In genomic region chr15:25170781-25171110, GRCh38 we compare ENCODE assay signal across 17 cellular contexts.
"Had no signal": no experiment of that assay in that cellular context is flagged by ENCODE, and none has a peak within 500 bp of the region (broad histone marks: within the 10 kb centered on the region; RNA-seq: fewer than 3 reads in every experiment).

No MANE protein-coding gene starts in this region.

- DNase-seq: activated CD4-positive, alpha-beta T cell treated with anti-CD3 and anti-CD28 coated beads for 48 hours; amygdala; dermis blood vessel endothelial cell; effector memory CD8-positive, alpha-beta T cell; foreskin fibroblast; hippocampal formation; naive B cell; stimulated activated naive CD4-positive, alpha-beta T cell treated with Interleukin-2 at 50 U/mL for 16 hours; substantia nigra; SW 1271 had no signal

- H3K36me3 ChIP-seq: cardiac muscle cell, neural progenitor cell, tibial artery, vagina had no signal

- H3K4me3 ChIP-seq: cardiac muscle cell, neural progenitor cell, tibial artery, vagina had no signal

- H3K4me1 ChIP-seq: neural progenitor cell, tibial artery, vagina had no signal

- H3K4me2 ChIP-seq: neural progenitor cell had no signal

- H3K27me3 Mint-ChIP-seq: activated CD4-positive, alpha-beta memory T cell treated with anti-CD3 and anti-CD28 coated beads, Interleukin-2, amount 10 ng/mL, durations not matched to agents 7 days and 5 days; activated CD8-positive, alpha-beta memory T cell treated with anti-CD3 and anti-CD28 coated beads, Interleukin-2, amount 10 ng/mL, durations not matched to agents 7 days and 5 days; activated naive CD8-positive, alpha-beta T cell; effector memory CD8-positive, alpha-beta T cell; naive B cell had no signal

- H3K27ac Mint-ChIP-seq: activated CD4-positive, alpha-beta memory T cell treated with anti-CD3 and anti-CD28 coated beads, Interleukin-2, amount 10 ng/mL, durations not matched to agents 7 days and 5 days; activated CD8-positive, alpha-beta memory T cell treated with anti-CD3 and anti-CD28 coated beads, Interleukin-2, amount 10 ng/mL, durations not matched to agents 7 days and 5 days; activated naive CD8-positive, alpha-beta T cell; effector memory CD8-positive, alpha-beta T cell; naive B cell; neural progenitor cell had no signal

- H3K4me1 Mint-ChIP-seq: activated CD4-positive, alpha-beta memory T cell treated with anti-CD3 and anti-CD28 coated beads, Interleukin-2, amount 10 ng/mL, durations not matched to agents 7 days and 5 days; activated CD8-positive, alpha-beta memory T cell treated with anti-CD3 and anti-CD28 coated beads, Interleukin-2, amount 10 ng/mL, durations not matched to agents 7 days and 5 days; naive B cell; neural progenitor cell had no signal

- H3K27me3 ChIP-seq: cardiac muscle cell, neural progenitor cell, tibial artery, vagina had no signal

- H3K4me3 Mint-ChIP-seq: activated CD4-positive, alpha-beta memory T cell treated with anti-CD3 and anti-CD28 coated beads, Interleukin-2, amount 10 ng/mL, durations not matched to agents 7 days and 5 days; activated CD8-positive, alpha-beta memory T cell treated with anti-CD3 and anti-CD28 coated beads, Interleukin-2, amount 10 ng/mL, durations not matched to agents 7 days and 5 days; activated naive CD8-positive, alpha-beta T cell; effector memory CD8-positive, alpha-beta T cell; neural progenitor cell had no signal

- H3K36me3 Mint-ChIP-seq: activated CD8-positive, alpha-beta memory T cell treated with anti-CD3 and anti-CD28 coated beads, Interleukin-2, amount 10 ng/mL, durations not matched to agents 7 days and 5 days had no signal

- H2AFZ ChIP-seq: neural progenitor cell had no signal

- H3K27ac ChIP-seq: cardiac muscle cell, neural progenitor cell, tibial artery, vagina had no signal

- ATAC-seq: activated CD8-positive, alpha-beta memory T cell treated with anti-CD3 and anti-CD28 coated beads, Interleukin-2, amount 10 ng/mL, durations not matched to agents 7 days and 5 days; effector memory CD8-positive, alpha-beta T cell had no signal

- H3K9ac ChIP-seq: neural progenitor cell had no signal
